8 cellular contexts compared by ENCODE assay signal in the genomic region with DNA sequence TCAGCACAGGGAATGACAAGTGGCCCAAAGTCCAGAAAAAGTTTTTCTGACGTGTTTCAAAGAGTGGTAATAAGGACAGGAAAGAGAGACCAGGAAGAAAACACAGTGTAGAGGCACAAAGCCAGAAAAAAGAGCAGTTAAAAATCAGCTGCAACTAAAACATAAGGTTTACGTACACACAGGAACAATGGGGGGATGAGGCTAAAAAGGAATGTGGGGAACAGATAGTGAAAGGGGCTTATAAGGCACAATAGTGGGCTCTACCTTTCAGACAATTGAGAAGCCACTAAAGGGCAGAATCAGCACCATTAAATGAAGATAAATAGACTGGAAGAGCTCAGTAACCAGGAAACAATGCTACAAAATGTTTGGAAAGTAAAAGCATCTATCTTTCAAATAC.
"Had no signal": no experiment of that assay in that cellular context is flagged by ENCODE, and none has a peak within 500 bp of the region (broad histone marks: within the 10 kb centered on the region; RNA-seq: fewer than 3 reads in every experiment).

No MANE protein-coding gene starts in this region.

- H3K9me3 ChIP-seq: HAP-1 had no signal

- ATAC-seq: HCT116 had no signal

- H3K9me3 Mint-ChIP-seq: HFFc6, IgD-negative memory B cell had no signal

- H3K27ac Mint-ChIP-seq: HFFc6, IgD-negative memory B cell had no signal

- H3K4me3 ChIP-seq: GM23248, HAP-1 had no signal

- H3K9ac ChIP-seq: GM23248 had no signal

- H3K27ac ChIP-seq: GM23248 had no signal

- H3K4me3 Mint-ChIP-seq: HFFc6, IgD-negative memory B cell had no signal

- H2AFZ ChIP-seq: GM23248 had no signal

- H3K27me3 Mint-ChIP-seq: IgD-negative memory B cell had no signal

- DNase-seq: GM23248, GOT3, H7, HFFc6, KBM-7 had no signal
